In genomic region chr12:48999371-49000131, GRCh38 we compare ENCODE assay signal across 8 cellular contexts. TPM values are rescaled to one million over a fixed set of nuclear protein-coding genes. Genes with fewer than 3 reads are reported as not detected.
DNase-seq lines count a peak whose midpoint lies in the region; ATAC-seq and TF ChIP-seq lines count a peak whose summit lies in the region.

TSS of gene DDN (minus strand) at chr12:48999375. CDS start at chr12:48999287, 88 bp downstream.

- no peaks in the 10 kb centered on the region for H3K9me3 ChIP-seq in CD4-positive, CD25-positive, alpha-beta regulatory T cell (ENCODE audit: control insufficient read depth in 2 of 2, low read length in 2 of 2)
- no peaks in the 10 kb centered on the region for H3K9me3 ChIP-seq in osteoblast (ENCODE audit: low read depth, low read length)

- peak within 1 kb of the TSS; percentile 90 for H3K4me2 ChIP-seq in osteoblast (ENCODE audit: insufficient read depth, low read length)

- peaks cover 57% of the 10 kb centered on the region for H3K27me3 Mint-ChIP-seq in CD4-positive, CD25-positive, alpha-beta regulatory T cell
- H3K27me3 Mint-ChIP-seq in activated T-helper 17 cell treated with anti-CD3 and anti-CD28 coated beads, Interleukin-2, amount 50 U/mL, for 72 hours = peaks cover 29% of the 10 kb centered on the region

- no peak within 1 kb of the TSS for H2AFZ ChIP-seq in osteoblast (ENCODE audit: low read length)

- TF ChIP-seq CTCF in foreskin keratinocyte (conservative IDR thresholded peaks at IDR 0.05) (no peak), osteoblast (IDR thresholded peaks at IDR 0.05; ENCODE audit: extremely low read depth, low read depth, low read length) (no peak)

- H3K27me3 ChIP-seq in CD4-positive, CD25-positive, alpha-beta regulatory T cell (ENCODE audit: control insufficient read depth, insufficient read depth, low read length) = peaks cover 17% of the 10 kb centered on the region
- H3K27me3 ChIP-seq in foreskin keratinocyte (peaks cover 38% of the 10 kb centered on the region), osteoblast (ENCODE audit: insufficient read depth, low read length) (peaks cover 26% of the 10 kb centered on the region)

- no peaks in the 10 kb centered on the region for H3K9me3 Mint-ChIP-seq in CD4-positive, CD25-positive, alpha-beta regulatory T cell
- H3K9me3 Mint-ChIP-seq in activated T-helper 17 cell treated with anti-CD3 and anti-CD28 coated beads, Interleukin-2, amount 50 U/mL, for 72 hours = no peaks in the 10 kb centered on the region

- DNase-seq in CD4-positive, CD25-positive, alpha-beta regulatory T cell = peak; percentile 27 to 53 (median 38)
- DNase-seq in NCI-H446 treated with DMSO at 0.1 percent for 48 hours (lab: John Stamatoyannopoulos, UW) (peak; percentile 31), foreskin keratinocyte (no peak), osteoblast (ENCODE audit: insufficient read length, low spot score, missing footprints) (peak; percentile 96), NCI-H345 treated with DMSO at 0.1 percent for 48 hours (lab: John Stamatoyannopoulos, UW; ENCODE audit: unreplicated experiment) (no peak)

- H3K4me1 Mint-ChIP-seq in CD4-positive, CD25-positive, alpha-beta regulatory T cell = peaks cover 0 to 45% (median 21%) of the 10 kb centered on the region in 4 donors
- peaks cover 14% of the 10 kb centered on the region for H3K4me1 Mint-ChIP-seq in activated T-helper 17 cell treated with anti-CD3 and anti-CD28 coated beads, Interleukin-2, amount 50 U/mL, for 72 hours

- H3K79me2 ChIP-seq in osteoblast (ENCODE audit: insufficient read depth, low read length) = no peaks in the 10 kb centered on the region

- peaks cover 5% of the 10 kb centered on the region for H4K20me1 ChIP-seq in osteoblast (ENCODE audit: insufficient read depth, low read length)

- peak; percentile 45 to 54 for ATAC-seq in CD4-positive, CD25-positive, alpha-beta regulatory T cell (ENCODE audit: low read depth in 2 of 2)
- ATAC-seq in GM21381 (IDR thresholded peaks at IDR 0.05; ENCODE audit: unreplicated experiment) (peak; percentile 31), foreskin keratinocyte (peak; percentile 26), GM19023 (IDR thresholded peaks at IDR 0.05; ENCODE audit: unreplicated experiment) (no peak)
- ATAC-seq in activated T-helper 17 cell treated with anti-CD3 and anti-CD28 coated beads, Interleukin-2, amount 50 U/mL, for 72 hours (replicated peaks) = peak; percentile 49

- H3K4me3 ChIP-seq in CD4-positive, CD25-positive, alpha-beta regulatory T cell (ENCODE audit: low read depth, low read length) = no peak within 1 kb of the TSS
- peak within 1 kb of the TSS; percentile 68 for H3K4me3 ChIP-seq in osteoblast (ENCODE audit: insufficient read depth, low read length)

- peak within 1 kb of the TSS; percentile 62 to 79 (median 76) for H3K4me3 Mint-ChIP-seq in CD4-positive, CD25-positive, alpha-beta regulatory T cell
- H3K4me3 Mint-ChIP-seq in activated T-helper 17 cell treated with anti-CD3 and anti-CD28 coated beads, Interleukin-2, amount 50 U/mL, for 72 hours = peak within 1 kb of the TSS; percentile 68

- H3K4me1 ChIP-seq in CD4-positive, CD25-positive, alpha-beta regulatory T cell (ENCODE audit: control insufficient read depth, insufficient read depth, low read length, poor library complexity, severe bottlenecking) = peaks cover 41% of the 10 kb centered on the region
- H3K4me1 ChIP-seq in foreskin keratinocyte (no peaks in the 10 kb centered on the region), osteoblast (ENCODE audit: insufficient read depth, low read length) (peaks cover 29% of the 10 kb centered on the region)

- no peak within 1 kb of the TSS for H3K27ac ChIP-seq in CD4-positive, CD25-positive, alpha-beta regulatory T cell (ENCODE audit: insufficient read depth, low read length, poor library complexity, severe bottlenecking)
- H3K27ac ChIP-seq in foreskin keratinocyte = no peak within 1 kb of the TSS
- H3K27ac ChIP-seq in osteoblast (ENCODE audit: low read depth, low read length) = peak within 1 kb of the TSS; percentile 5

- peak within 1 kb of the TSS in 1 of 3 donors; percentile 51 for H3K27ac Mint-ChIP-seq in CD4-positive, CD25-positive, alpha-beta regulatory T cell
- no peak within 1 kb of the TSS for H3K27ac Mint-ChIP-seq in activated T-helper 17 cell treated with anti-CD3 and anti-CD28 coated beads, Interleukin-2, amount 50 U/mL, for 72 hours

- peaks cover 39% of the 10 kb centered on the region for H3K36me3 Mint-ChIP-seq in CD4-positive, CD25-positive, alpha-beta regulatory T cell
- peaks cover 45% of the 10 kb centered on the region for H3K36me3 Mint-ChIP-seq in activated T-helper 17 cell treated with anti-CD3 and anti-CD28 coated beads, Interleukin-2, amount 50 U/mL, for 72 hours (ENCODE audit: low read depth)

- peaks cover 36% of the 10 kb centered on the region for H3K36me3 ChIP-seq in CD4-positive, CD25-positive, alpha-beta regulatory T cell (ENCODE audit: control insufficient read depth, insufficient read depth, low read length)
- peaks cover 36% of the 10 kb centered on the region for H3K36me3 ChIP-seq in osteoblast (ENCODE audit: insufficient read depth, low read length)

RNA-seq across cellular contexts. Expression of gene DDN, which starts in this region (rescaled TPM):
- total RNA-seq in CD4-positive, CD25-positive, alpha-beta regulatory T cell = 0.39 TPM
- not detected for polyA plus RNA-seq in CD4-positive, CD25-positive, alpha-beta regulatory T cell
- 1 to 10 TPM in 1 of 2 donors, under 1 TPM in 1; 0.32 to 1.5 TPM for total RNA-seq in activated T-helper 17 cell treated with anti-CD3 and anti-CD28 coated beads, Interleukin-2, amount 50 U/mL, for 72 hours
- total RNA-seq in foreskin keratinocyte (0.34 and 0.56 TPM in 2 replicates), osteoblast (under 0.01 and 0.29 TPM in 2 replicates)
- polyA plus RNA-seq in foreskin keratinocyte = 0.26 and 0.50 TPM in 2 replicates

Comparison
In these comparisons a context has a peak if more than half of its experiments do, and no peak if none do; other contexts are left out.
1. Peak in DNase-seq and ATAC-seq in CD4-positive, CD25-positive, alpha-beta regulatory T cell; RNA of the gene not detected or under 1 TPM.
2. Peak in ATAC-seq in foreskin keratinocyte; RNA of the gene not detected or under 1 TPM.
3. Peak in DNase-seq, H3K4me3 ChIP-seq, H3K27ac ChIP-seq and H3K4me2 ChIP-seq in osteoblast; RNA of the gene not detected or under 1 TPM.